ENCODE assay signal across 8 cellular contexts in genomic region chr21:41877901-41878830, GRCh38. TPM values are rescaled to one million over a fixed set of nuclear protein-coding genes. Genes with fewer than 3 reads are reported as not detected.
DNase-seq lines count a peak whose midpoint lies in the region; ATAC-seq and TF ChIP-seq lines count a peak whose summit lies in the region.

No MANE protein-coding gene starts in this region.

- no peaks in the 10 kb centered on the region for H3K9me3 Mint-ChIP-seq in stimulated activated naive CD8-positive, alpha-beta T cell treated with anti-CD3 and anti-CD28 coated beads, Interleukin-15, amount 100 ng/mL, for 72 hours

- H3K4me1 ChIP-seq in HCT116 (ENCODE audit: control insufficient read depth in 1 of 2, insufficient read depth in 2 of 2, low read length in 2 of 2) (peaks cover 8 to 25% of the 10 kb centered on the region in 2 experiments), MM.1S (ENCODE audit: low read length) (peaks cover 15% of the 10 kb centered on the region), colonic mucosa (no peaks in the 10 kb centered on the region)

- H3K9me3 ChIP-seq in HCT116 (ENCODE audit: control insufficient read depth in 1 of 2, insufficient read depth in 1 of 2, low read depth in 1 of 2, low read length in 2 of 2) (no peaks in the 10 kb centered on the region), MM.1S (replicated peaks; ENCODE audit: insufficient read depth, low read length) (no peaks in the 10 kb centered on the region), colonic mucosa (no peaks in the 10 kb centered on the region)

- H3K79me2 ChIP-seq in HCT116 (ENCODE audit: insufficient read depth, low read length) (peaks cover 51% of the 10 kb centered on the region), MM.1S (ENCODE audit: low read length) (peaks cover 41% of the 10 kb centered on the region)

- H2AFZ ChIP-seq in HCT116 (ENCODE audit: low read depth, low read length, poor library complexity, severe bottlenecking) (no peak overlapping the region), MM.1S (ENCODE audit: low read length) (peak overlapping the region; percentile 44)

- RAD21 ChIA-PET in HCT116 (lab: Charles Lee; ENCODE audit: low non-redundant PET in 1 of 2, low total read pairs in 2 of 2, uncharacterized antibody in 2 of 2, unreplicated experiment in 2 of 2), result no interaction called here

- TSS peak; percentile 57 for BruUV-seq in HCT116 (replicated peaks; lab: Mats Ljungman, UMichigan)

- CTCF ChIA-PET in HCT116 (lab: Charles Lee), result interaction anchor here (1.3 to 1.5 kb wide), 2 partner anchors 239 to 265 kb away, joined by 5 to 6 read pairs; no protein-coding TSS in a partner anchor

- H3K27ac ChIP-seq in HCT116 (ENCODE audit: low read depth, low read length), result peak overlapping the region; percentile 94
- H3K27ac ChIP-seq in MM.1S (ENCODE audit: low read length), result peak overlapping the region; percentile 57
- H3K27ac ChIP-seq in VCaP, result peak overlapping the region; percentile 98
- no peak overlapping the region for H3K27ac ChIP-seq in colonic mucosa

- H3K36me3 ChIP-seq in HCT116 (ENCODE audit: control insufficient read depth in 1 of 2, insufficient read depth in 2 of 2, low read length in 2 of 2), result no peaks in the 10 kb centered on the region
- no peaks in the 10 kb centered on the region for H3K36me3 ChIP-seq in MM.1S (replicated peaks; ENCODE audit: insufficient read depth, low read length)
- no peaks in the 10 kb centered on the region for H3K36me3 ChIP-seq in colonic mucosa

- peak overlapping the region; percentile 85 for H3K4me2 ChIP-seq in HCT116 (ENCODE audit: low read length)
- peak overlapping the region; percentile 79 for H3K4me2 ChIP-seq in MM.1S (ENCODE audit: low read depth, low read length)

- no peaks in the 10 kb centered on the region for H3K27me3 Mint-ChIP-seq in stimulated activated naive CD8-positive, alpha-beta T cell treated with anti-CD3 and anti-CD28 coated beads, Interleukin-15, amount 100 ng/mL, for 72 hours

- POLR2A ChIA-PET in HCT116 (lab: Charles Lee), result no interaction called here

- WGBS in lower leg skin, 2 donors, result 1 to 2% methylated on average over 32 to 36 of the region's 48 CpGs

- H3K9me2 ChIP-seq in HCT116 (ENCODE audit: insufficient read depth) (no peaks in the 10 kb centered on the region), MM.1S (replicated peaks; ENCODE audit: insufficient read depth, low read length) (no peaks in the 10 kb centered on the region)

- no peak for TF ChIP-seq POLR2A in HCT116 (IDR thresholded peaks at IDR 0.05; ENCODE audit: borderline replicate concordance, extremely low read depth, insufficient read depth, insufficient read length)
- TF ChIP-seq POLR2A in lower leg skin (IDR thresholded peaks at IDR 0.05), result no peak

- peak overlapping the region; percentile 83 to 87 for H3K4me3 Mint-ChIP-seq in stimulated activated naive CD8-positive, alpha-beta T cell treated with anti-CD3 and anti-CD28 coated beads, Interleukin-15, amount 100 ng/mL, for 72 hours

- H4K20me1 ChIP-seq in HCT116 (ENCODE audit: insufficient read depth) (no peaks in the 10 kb centered on the region), MM.1S (ENCODE audit: insufficient read depth, low read length) (no peaks in the 10 kb centered on the region)

- no peaks in the 10 kb centered on the region for H3K27me3 ChIP-seq in HCT116 (ENCODE audit: insufficient read depth, low read length)
- H3K27me3 ChIP-seq in MM.1S (replicated peaks; ENCODE audit: insufficient read depth, low read length), result no peaks in the 10 kb centered on the region
- no peaks in the 10 kb centered on the region for H3K27me3 ChIP-seq in colonic mucosa

- peaks cover 50% of the 10 kb centered on the region for H3K4me1 Mint-ChIP-seq in stimulated activated naive CD8-positive, alpha-beta T cell treated with anti-CD3 and anti-CD28 coated beads, Interleukin-15, amount 100 ng/mL, for 72 hours

- peak; percentile 41 for DNase-seq in NCI-H1092 treated with DMSO at 0.1 percent for 48 hours (lab: John Stamatoyannopoulos, UW)
- no peak for DNase-seq in NCI-H1092 (lab: John Stamatoyannopoulos, UW)
- no peak for DNase-seq in HCT116 (ENCODE audit: low read depth, low spot score)
- peak; percentile 67 for DNase-seq in MM.1S
- DNase-seq in colonic mucosa, result peak; percentile 38
- no peak for DNase-seq in lower leg skin (ENCODE audit: low spot score in 2 of 2)
- peak; percentile 35 to 39 for DNase-seq in stimulated activated naive CD8-positive, alpha-beta T cell treated with anti-CD3 and anti-CD28 coated beads, Interleukin-15, amount 100 ng/mL, for 72 hours

- peaks cover 11% of the 10 kb centered on the region; the same call in 1 of the 2 replicates for H3F3A ChIP-seq in MM.1S (ENCODE audit: insufficient read depth, low read length)

- peak overlapping the region; percentile 88 for H3K9ac ChIP-seq in HCT116 (ENCODE audit: low read length)
- peak overlapping the region; percentile 87 for H3K9ac ChIP-seq in MM.1S (ENCODE audit: low read length)
- H3K9ac ChIP-seq in colonic mucosa (ENCODE audit: low read depth in 2 of 2, low read length in 2 of 2), result peak overlapping the region; percentile 84 to 88

- no peak for TF ChIP-seq RAD21 in HCT116 (IDR thresholded peaks at IDR 0.05; ENCODE audit: low read depth)

- intact Hi-C loops in HCT116 (cut with micrococcal nuclease), result loop anchor here (2.0 to 10.0 kb wide), 4 partner anchors 61 to 237 kb away; partner anchors contain the start of gene C2CD2
- intact Hi-C loops in colonic mucosa (cut with DNase I), result no loop called here
- intact Hi-C loops in lower leg skin (cut with DNase I; ENCODE audit: low total_unique reads), result no loop called here

- peak; percentile 58 for ATAC-seq in HCT116
- peak; percentile 51 for ATAC-seq in stimulated activated naive CD8-positive, alpha-beta T cell treated with anti-CD3 and anti-CD28 coated beads, Interleukin-15, amount 100 ng/mL, for 72 hours

- TF ChIP-seq CTCF in HCT116 (IDR thresholded peaks at IDR 0.05 in 2 of 3, conservative IDR thresholded peaks at IDR 0.05 in 1 of 3; ENCODE audit: borderline replicate concordance in 1 of 3, insufficient read depth in 1 of 3, low read depth in 2 of 3, low read length in 2 of 3), result no peak
- TF ChIP-seq CTCF in MM.1S (IDR thresholded peaks at IDR 0.05; ENCODE audit: low read length), result no peak
- TF ChIP-seq CTCF in VCaP (conservative IDR thresholded peaks at IDR 0.05), result no peak
- no peak for TF ChIP-seq CTCF in colonic mucosa (IDR thresholded peaks at IDR 0.05)
- no peak for TF ChIP-seq CTCF in lower leg skin (IDR thresholded peaks at IDR 0.05)

- peak overlapping the region; percentile 92 to 96 for H3K27ac Mint-ChIP-seq in stimulated activated naive CD8-positive, alpha-beta T cell treated with anti-CD3 and anti-CD28 coated beads, Interleukin-15, amount 100 ng/mL, for 72 hours

- peak overlapping the region; percentile 70 to 77 for H3K4me3 ChIP-seq in HCT116 (replicated peaks in 1 of 2; ENCODE audit: low read depth in 1 of 2, low read length in 2 of 2)
- peak overlapping the region; percentile 86 for H3K4me3 ChIP-seq in MM.1S (ENCODE audit: low read length)
- H3K4me3 ChIP-seq in colonic mucosa, result peak overlapping the region; percentile 73
- H3K4me3 ChIP-seq in lower leg skin (ENCODE audit: low read depth, poor library complexity, severe bottlenecking), result peak overlapping the region; percentile 75

TF ChIP-seq in HCT116, 20 proteins besides CTCF, POLR2A, EP300 and RAD21:
- no peak for TF ChIP-seq SP1 (IDR thresholded peaks at IDR 0.05; ENCODE audit: low read depth)
- TF ChIP-seq ZFX (IDR thresholded peaks at IDR 0.05), result no peak
- TF ChIP-seq YY1 (IDR thresholded peaks at IDR 0.05; ENCODE audit: extremely low read depth, insufficient replicate concordance, low read depth, low read length), result no peak
- peak; percentile 19; the same call in 1 of the 2 replicates for TF ChIP-seq MAX (IDR thresholded peaks at IDR 0.05)
- TF ChIP-seq CEBPB (IDR thresholded peaks at IDR 0.05; ENCODE audit: low read depth), result no peak
- no peak for TF ChIP-seq EGR1 (IDR thresholded peaks at IDR 0.05; ENCODE audit: low read depth)
- no peak for TF ChIP-seq JUND (IDR thresholded peaks at IDR 0.05)

RNA-seq across cellular contexts. Expression of gene PRDM15, which starts 1.0 kb away (rescaled TPM):
- total RNA-seq in HCT116 (2021; ENCODE audit: unreplicated experiment) (9.8 TPM), colonic mucosa (1 to 10 TPM; 3.2 to 6.3 TPM), lower leg skin (10 to 100 TPM in 2 of 4 donors, 1 to 10 TPM in 2; 4.7 to 26.9 (median 9.1) TPM)
- polyA plus RNA-seq in HCT116 (2012), result 5.1 and 7.1 TPM in 2 replicates

Comparison
In these comparisons a context has a peak if more than half of its experiments do, and no peak if none do; other contexts are left out.
1. DNase-seq: peak in NCI-H1092 treated with DMSO at 0.1 percent for 48 hours (single experiment), MM.1S (single experiment), colonic mucosa (single experiment) and stimulated activated naive CD8-positive, alpha-beta T cell treated with anti-CD3 and anti-CD28 coated beads, Interleukin-15, amount 100 ng/mL, for 72 hours (2 of 2); none in NCI-H1092 (single experiment), HCT116 (single experiment) and lower leg skin (0 of 2).
2. Peak in every context shown above with its lines, with median percentiles within 50 percentile points of each other: H3K4me3 ChIP-seq and H3K9ac ChIP-seq.